In genomic region chr16:88266036-88266435, GRCh38 we compare ENCODE assay signal across 8 cellular contexts.
DNase-seq lines count a peak whose midpoint lies in the region; ATAC-seq, FAIRE-seq and TF ChIP-seq lines count a peak whose summit lies in the region.
"Not testable (repeated sequence)": the region's sequence is repeated elsewhere in the genome, so short reads cannot be mapped to it uniquely, and the experiment has no call there.

No MANE protein-coding gene starts in this region.

- H4K20me1 ChIP-seq in SK-N-SH (ENCODE audit: insufficient read depth) = not testable (repeated sequence)

- H3K18ac ChIP-seq in trophoblast cell (ENCODE audit: low read length) = peak overlapping the region; percentile 53

- H2AFZ ChIP-seq in SK-N-SH (ENCODE audit: low read depth); trophoblast cell (ENCODE audit: insufficient read depth, low read length, poor library complexity): not testable (repeated sequence)

- H3K9me3 ChIP-seq in SK-N-SH; left ventricle myocardium inferior (replicated peaks); trophoblast cell (ENCODE audit: insufficient read depth, low read depth, low read length); vagina: not testable (repeated sequence)

- BruUV-seq in Calu3 (replicated peaks; lab: Mats Ljungman, UMichigan) = not testable (repeated sequence)

- H3K9ac ChIP-seq in SK-N-SH; trophoblast cell (ENCODE audit: low read length): not testable (repeated sequence)

- peaks cover 0 to 49% of the 10 kb centered on the region in 2 experiments; a peak in 1 of 4 replicates for H3K4me1 ChIP-seq in SK-N-SH (ENCODE audit: control insufficient read depth in 1 of 2, insufficient read depth in 2 of 2, low read depth in 1 of 2, low read length in 1 of 2)
- H3K4me1 ChIP-seq in left ventricle myocardium inferior = peaks cover 39% of the 10 kb centered on the region
- H3K4me1 ChIP-seq in trophoblast cell (ENCODE audit: control insufficient read depth in 1 of 2, insufficient read depth in 2 of 2, low read length in 2 of 2) = peaks cover 17 to 34% of the 10 kb centered on the region in 2 experiments
- peaks cover 39% of the 10 kb centered on the region for H3K4me1 ChIP-seq in vagina

- H3K36me3 ChIP-seq in SK-N-SH (replicated peaks in 1 of 2; ENCODE audit: control insufficient read depth in 1 of 2, insufficient read depth in 2 of 2, low read length in 1 of 2); left ventricle myocardium inferior; trophoblast cell (ENCODE audit: control insufficient read depth in 1 of 2, insufficient read depth in 2 of 2, low read length in 2 of 2); vagina: not testable (repeated sequence)

- WGBS in SK-N-SH (ENCODE audit: low lambda C conversion rate) = 95% methylated on average over 4 of the region's 12 CpGs
- no CpG with 5 or more reads among the region's 12 CpGs for WGBS in trophoblast cell (ENCODE audit: extremely low coverage, insufficient coverage, insufficient read length)

- not testable (repeated sequence) for H3K27me3 Mint-ChIP-seq in Calu3 (ENCODE audit: unreplicated experiment); central memory CD8-positive, alpha-beta T cell
- H3K27me3 Mint-ChIP-seq in stimulated activated memory B cell treated with anti-CD40 and anti-IgM and Interleukin-4, amounts not matched to agents 10 μg/mL and 1 μg/mL and 100 μg/mL, for 72 hours = peaks cover 71% of the 10 kb centered on the region

- not testable (repeated sequence) for H3F3A ChIP-seq in SK-N-SH (replicated peaks; ENCODE audit: insufficient read depth)

- POLR2A ChIA-PET in SK-N-SH (lab: Yijun Ruan, JAX) = not testable (repeated sequence)

- H2AK5ac ChIP-seq in trophoblast cell (ENCODE audit: low read length) = peak overlapping the region; percentile 100

- H4K91ac ChIP-seq in trophoblast cell (ENCODE audit: low read depth, low read length) = peak overlapping the region; percentile 99

- not testable (repeated sequence) for H3K9me2 ChIP-seq in SK-N-SH

- TF ChIP-seq POLR2A in vagina (IDR thresholded peaks at IDR 0.05) = not testable (repeated sequence)

- not testable (repeated sequence) for TF ChIP-seq CTCF in Calu3 (IDR thresholded peaks at IDR 0.05; ENCODE audit: unreplicated experiment); SK-N-SH (IDR thresholded peaks at IDR 0.05); left ventricle myocardium inferior (IDR thresholded peaks at IDR 0.05; ENCODE audit: borderline replicate concordance); vagina (IDR thresholded peaks at IDR 0.05)

- H3K79me2 ChIP-seq in SK-N-SH (ENCODE audit: insufficient read depth); trophoblast cell (ENCODE audit: control insufficient read depth, insufficient read depth, low read length, poor library complexity): not testable (repeated sequence)

- not testable (repeated sequence) for TF ChIP-seq EP300 in SK-N-SH (IDR thresholded peaks at IDR 0.05; ENCODE audit: borderline replicate concordance in 1 of 2, low read depth in 1 of 2, low read length in 1 of 2)

- not testable (repeated sequence) for H3K9me3 Mint-ChIP-seq in Calu3 (ENCODE audit: low read depth, unreplicated experiment); central memory CD8-positive, alpha-beta T cell; stimulated activated memory B cell treated with anti-CD40 and anti-IgM and Interleukin-4, amounts not matched to agents 10 μg/mL and 1 μg/mL and 100 μg/mL, for 72 hours

- intact Hi-C loops in Calu3 (cut with micrococcal nuclease; ENCODE audit: unreplicated experiment); left ventricle myocardium inferior (cut with micrococcal nuclease); vagina (cut with DNase I): not testable (repeated sequence)

- H2BK12ac ChIP-seq in trophoblast cell (ENCODE audit: low read length) = peak overlapping the region; percentile 100

- not testable (repeated sequence) for H3K4me2 ChIP-seq in SK-N-SH; trophoblast cell (ENCODE audit: low read length)

- TF ChIP-seq RAD21 in SK-N-SH (IDR thresholded peaks at IDR 0.05; ENCODE audit: low read length) = not testable (repeated sequence)

- CTCF ChIA-PET in Calu3 (lab: Charles Lee); SK-N-SH (lab: Yijun Ruan, JAX): not testable (repeated sequence)

- not testable (repeated sequence) for H3K23ac ChIP-seq in trophoblast cell (ENCODE audit: low read length)

- DNase-seq in Calu3; HTR-8/SVneo (ENCODE audit: insufficient read length, low spot score); central memory CD8-positive, alpha-beta T cell (ENCODE audit: low spot score in 2 of 2); left ventricle myocardium inferior; trophoblast cell; vagina (ENCODE audit: extremely low spot score in 2 of 2): not testable (repeated sequence)
- peak; percentile 6 for DNase-seq in SK-N-SH

- H3K27me3 ChIP-seq in SK-N-SH (ENCODE audit: insufficient read depth); left ventricle myocardium inferior (ENCODE audit: low read depth); trophoblast cell (ENCODE audit: insufficient read depth, low read length); vagina: not testable (repeated sequence)

- peak overlapping the region; percentile 4 for H3K27ac Mint-ChIP-seq in Calu3 (ENCODE audit: unreplicated experiment)
- H3K27ac Mint-ChIP-seq in central memory CD8-positive, alpha-beta T cell (ENCODE audit: low read depth) = not testable (repeated sequence)
- peak overlapping the region; percentile 90 for H3K27ac Mint-ChIP-seq in stimulated activated memory B cell treated with anti-CD40 and anti-IgM and Interleukin-4, amounts not matched to agents 10 μg/mL and 1 μg/mL and 100 μg/mL, for 72 hours

- not testable (repeated sequence) for H2BK5ac ChIP-seq in trophoblast cell (ENCODE audit: low read depth, low read length, poor library complexity)

- H3K27ac ChIP-seq in SK-N-SH (ENCODE audit: low read depth in 2 of 2, low read length in 1 of 2); trophoblast cell (ENCODE audit: low read depth, low read length): not testable (repeated sequence)
- peak overlapping the region; percentile 52 for H3K27ac ChIP-seq in left ventricle myocardium inferior (replicated peaks)
- H3K27ac ChIP-seq in vagina = peak overlapping the region; percentile 87

- H3K4ac ChIP-seq in trophoblast cell (ENCODE audit: low read depth, low read length) = peak overlapping the region; percentile 50

- H3K4me3 Mint-ChIP-seq in Calu3 (ENCODE audit: low read depth, unreplicated experiment) = not testable (repeated sequence)
- H3K4me3 Mint-ChIP-seq in central memory CD8-positive, alpha-beta T cell = peak overlapping the region; percentile 68
- H3K4me3 Mint-ChIP-seq in stimulated activated memory B cell treated with anti-CD40 and anti-IgM and Interleukin-4, amounts not matched to agents 10 μg/mL and 1 μg/mL and 100 μg/mL, for 72 hours = peak overlapping the region; percentile 54

- H4K8ac ChIP-seq in trophoblast cell (ENCODE audit: low read depth, low read length) = peak overlapping the region; percentile 1

- not testable (repeated sequence) for H3K4me3 ChIP-seq in SK-N-SH (ENCODE audit: low read depth in 2 of 2, low read length in 1 of 2); trophoblast cell (ENCODE audit: low read depth, low read length); vagina
- peak overlapping the region; percentile 19 for H3K4me3 ChIP-seq in left ventricle myocardium inferior

- H3K14ac ChIP-seq in trophoblast cell (ENCODE audit: low read length) = peak overlapping the region; percentile 94

- peak overlapping the region; percentile 97 for H2BK120ac ChIP-seq in trophoblast cell (ENCODE audit: insufficient read depth, low read length, poor library complexity)

- H3K4me1 Mint-ChIP-seq in Calu3 (ENCODE audit: low read depth, unreplicated experiment) = peaks cover 17% of the 10 kb centered on the region
- H3K4me1 Mint-ChIP-seq in central memory CD8-positive, alpha-beta T cell = not testable (repeated sequence)
- H3K4me1 Mint-ChIP-seq in stimulated activated memory B cell treated with anti-CD40 and anti-IgM and Interleukin-4, amounts not matched to agents 10 μg/mL and 1 μg/mL and 100 μg/mL, for 72 hours = peaks cover 49% of the 10 kb centered on the region

- not testable (repeated sequence) for ATAC-seq in central memory CD8-positive, alpha-beta T cell (replicated peaks; ENCODE audit: extremely low read depth, poor library complexity, severe bottlenecking); stimulated activated memory B cell treated with anti-CD40 and anti-IgM and Interleukin-4, amounts not matched to agents 10 μg/mL and 1 μg/mL and 100 μg/mL, for 72 hours

- H4K12ac ChIP-seq in trophoblast cell (ENCODE audit: low read depth, low read length) = not testable (repeated sequence)

- peaks cover 24% of the 10 kb centered on the region for H3K36me3 Mint-ChIP-seq in Calu3 (ENCODE audit: insufficient read depth, unreplicated experiment)
- H3K36me3 Mint-ChIP-seq in central memory CD8-positive, alpha-beta T cell (ENCODE audit: insufficient read depth) = not testable (repeated sequence)
- H3K36me3 Mint-ChIP-seq in stimulated activated memory B cell treated with anti-CD40 and anti-IgM and Interleukin-4, amounts not matched to agents 10 μg/mL and 1 μg/mL and 100 μg/mL, for 72 hours = peaks cover 20% of the 10 kb centered on the region

- H3K79me1 ChIP-seq in trophoblast cell (ENCODE audit: low read length) = peaks cover 26% of the 10 kb centered on the region

- FAIRE-seq in HTR-8/SVneo (lab: Jason Lieb, UNC) = peak; percentile 79
